In genomic region chr1:3459940-3460652, GRCh38 we compare ENCODE assay signal across 1 cellular context.
A peak's percentile ranks its signal among the peaks of the same experiment; 100 is the strongest.
TF ChIP-seq lines count a peak whose summit lies in the region.

No MANE protein-coding gene starts in this region.

TF ChIP-seq in HepG2, 621 proteins besides CTCF, POLR2A, EP300 and RAD21 (continued from another document and continues in another):
- TF ChIP-seq ZNF687 (CRISPR knock-in tag; IDR thresholded peaks at IDR 0.05) (peak; percentile 90), ZNF280B (CRISPR knock-in tag; IDR thresholded peaks at IDR 0.05; ENCODE audit: borderline replicate concordance) (no peak; the same call in 1 of the 2 replicates), GFI1 (CRISPR knock-in tag; IDR thresholded peaks at IDR 0.05; ENCODE audit: borderline replicate concordance) (no peak), MAFG (CRISPR knock-in tag; IDR thresholded peaks at IDR 0.05) (no peak), ZNF709 (CRISPR knock-in tag; IDR thresholded peaks at IDR 0.05) (no peak), TFE3 (CRISPR knock-in tag; IDR thresholded peaks at IDR 0.05) (peak; percentile 22; the same call in 1 of the 2 replicates), ZNF251 (CRISPR knock-in tag; IDR thresholded peaks at IDR 0.05) (no peak), ZIK1 (CRISPR knock-in tag; IDR thresholded peaks at IDR 0.05; ENCODE audit: borderline replicate concordance, low read depth) (peak; percentile 24; the same call in 1 of the 2 replicates), YEATS2 (CRISPR knock-in tag; IDR thresholded peaks at IDR 0.05; ENCODE audit: borderline replicate concordance) (0 out of 2 replicates have a peak, but pooled peaks have one; percentile 23), FOXA3 (CRISPR knock-in tag; IDR thresholded peaks at IDR 0.05) (peak; percentile 53; the same call in 1 of the 2 replicates), FOXC1 (CRISPR knock-in tag; IDR thresholded peaks at IDR 0.05; ENCODE audit: borderline replicate concordance) (peak; percentile 35; the same call in 1 of the 2 replicates), HOXA3 (CRISPR knock-in tag; IDR thresholded peaks at IDR 0.05) (peak; percentile 53; the same call in 1 of the 2 replicates), ZNF674 (CRISPR knock-in tag; IDR thresholded peaks at IDR 0.05; ENCODE audit: low read depth) (no peak), ZNF572 (CRISPR knock-in tag; IDR thresholded peaks at IDR 0.05) (no peak), ZNF138 (CRISPR knock-in tag; IDR thresholded peaks at IDR 0.05; ENCODE audit: low read depth) (no peak), DMTF1 (CRISPR knock-in tag; IDR thresholded peaks at IDR 0.05) (no peak), MEIS2 (CRISPR knock-in tag; IDR thresholded peaks at IDR 0.05) (peak; percentile 74; the same call in 1 of the 2 replicates), ZNF121 (CRISPR knock-in tag; IDR thresholded peaks at IDR 0.05) (peak; percentile 95), BRD4 (CRISPR knock-in tag; IDR thresholded peaks at IDR 0.05) (peak; percentile 34; the same call in 1 of the 2 replicates), SALL1 (CRISPR knock-in tag; IDR thresholded peaks at IDR 0.05) (peak; percentile 64), TOPORS (CRISPR knock-in tag; IDR thresholded peaks at IDR 0.05) (no peak), TOE1 (CRISPR knock-in tag; IDR thresholded peaks at IDR 0.05) (no peak), KMT2A (CRISPR knock-in tag; IDR thresholded peaks at IDR 0.05) (no peak), ZNF207 (IDR thresholded peaks at IDR 0.05; ENCODE audit: borderline replicate concordance) (no peak), FOXJ3 (CRISPR knock-in tag; IDR thresholded peaks at IDR 0.05; ENCODE audit: borderline replicate concordance) (no peak), ATRX (CRISPR knock-in tag; IDR thresholded peaks at IDR 0.05; ENCODE audit: borderline replicate concordance) (no peak), EED (CRISPR knock-in tag; IDR thresholded peaks at IDR 0.05) (0 out of 2 replicates have a peak, but pooled peaks have one; percentile 53), MLX (CRISPR knock-in tag; IDR thresholded peaks at IDR 0.05) (no peak), XRCC5 (optimal IDR thresholded peaks at IDR 0.05; ENCODE audit: low read length) (peak; percentile 20), ZMYM4 (CRISPR knock-in tag; IDR thresholded peaks at IDR 0.05) (no peak), KAT8 (CRISPR knock-in tag; IDR thresholded peaks at IDR 0.05) (no peak), ZNF891 (CRISPR knock-in tag; IDR thresholded peaks at IDR 0.05) (no peak), ZNF441 (CRISPR knock-in tag; IDR thresholded peaks at IDR 0.05; ENCODE audit: borderline replicate concordance) (no peak; the same call in 1 of the 2 replicates), ZSCAN5A (CRISPR knock-in tag; IDR thresholded peaks at IDR 0.05; ENCODE audit: borderline replicate concordance) (no peak), EHMT2 (IDR thresholded peaks at IDR 0.05; ENCODE audit: borderline replicate concordance, low read depth, low read length) (no peak), HNF4G (IDR thresholded peaks at IDR 0.05; ENCODE audit: borderline replicate concordance, low read depth, low read length) (peak; percentile 83), HNF4G (CRISPR knock-in tag; IDR thresholded peaks at IDR 0.05; ENCODE audit: borderline replicate concordance, low read depth) (peak; percentile 52; the same call in 1 of the 2 replicates), ZBTB37 (CRISPR knock-in tag; IDR thresholded peaks at IDR 0.05) (peak; percentile 51; the same call in 1 of the 2 replicates), FOXP4 (CRISPR knock-in tag; IDR thresholded peaks at IDR 0.05) (no peak), ZNF704 (CRISPR knock-in tag; IDR thresholded peaks at IDR 0.05; ENCODE audit: borderline replicate concordance) (no peak), KLF16 (CRISPR knock-in tag; IDR thresholded peaks at IDR 0.05) (peak in 1 of 2 experiments; percentile 20; a peak in 1 of 4 replicates), YEATS4 (CRISPR knock-in tag; IDR thresholded peaks at IDR 0.05; ENCODE audit: borderline replicate concordance) (peak; percentile 81), ZSCAN29 (CRISPR knock-in tag; conservative IDR thresholded peaks at IDR 0.05) (no peak), TIGD3 (CRISPR knock-in tag; IDR thresholded peaks at IDR 0.05; ENCODE audit: borderline replicate concordance) (no peak), FOSL1 (CRISPR knock-in tag; IDR thresholded peaks at IDR 0.05; ENCODE audit: borderline replicate concordance) (no peak), ZNF124 (CRISPR knock-in tag; IDR thresholded peaks at IDR 0.05) (no peak)
